In the genomic region with DNA sequence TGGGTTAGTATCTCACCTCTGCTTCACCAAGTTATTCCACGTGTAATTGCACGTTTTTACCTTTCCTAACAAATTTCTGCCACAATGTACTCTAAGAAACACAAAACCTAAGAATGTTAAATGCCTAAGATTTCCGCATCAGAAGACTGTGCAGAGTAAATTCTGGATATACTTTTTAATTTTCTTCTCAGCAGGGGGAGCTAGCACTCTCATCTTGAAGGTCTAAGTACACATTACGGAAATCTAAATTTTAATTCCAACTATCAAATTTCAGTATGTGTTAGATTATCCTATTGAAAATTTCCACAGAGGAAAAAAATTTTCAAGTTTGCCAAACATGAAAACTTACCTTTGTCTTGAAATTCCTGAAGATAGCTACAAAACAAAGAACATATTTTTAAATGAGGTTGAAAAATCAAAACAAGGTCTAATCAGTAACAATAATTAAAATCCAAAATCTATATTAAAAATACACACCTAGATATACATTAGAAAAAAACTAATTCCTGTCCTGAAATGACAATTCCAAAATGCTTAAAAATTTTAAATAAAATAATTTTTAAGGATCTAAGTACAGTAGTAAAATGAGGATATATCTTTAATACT, we compare ENCODE assay signal across 8 cellular contexts. TPM values are rescaled to one million over a fixed set of nuclear protein-coding genes. Genes with fewer than 3 reads are reported as not detected.
A peak's percentile ranks its signal among the peaks of the same experiment; 100 is the strongest.
DNase-seq lines count a peak whose midpoint lies in the region; ATAC-seq, FAIRE-seq and TF ChIP-seq lines count a peak whose summit lies in the region.

No MANE protein-coding gene starts in this region.

- FAIRE-seq in frontal cortex (lab: Jason Lieb, UNC): peak; percentile 74

- no peak overlapping the region for H3K4me3 Mint-ChIP-seq in CD8-positive, alpha-beta T cell
- no peak overlapping the region for H3K4me3 Mint-ChIP-seq in activated CD4-positive, alpha-beta T cell treated with anti-CD3 and anti-CD28 coated beads, Interleukin-2, amount 10 ng/mL, durations not matched to agents 7 days and 5 days

- no peaks in the 10 kb centered on the region for H3F3A ChIP-seq in smooth muscle cell (ENCODE audit: low read depth)

- H3K4me1 ChIP-seq in CD8-positive, alpha-beta T cell (ENCODE audit: insufficient read depth, low read length): no peaks in the 10 kb centered on the region
- H3K4me1 ChIP-seq in smooth muscle cell (ENCODE audit: low read depth): peaks cover 7% of the 10 kb centered on the region

- peaks cover 40% of the 10 kb centered on the region for H3K27me3 Mint-ChIP-seq in CD8-positive, alpha-beta T cell (ENCODE audit: low read depth)
- peaks cover 40% of the 10 kb centered on the region for H3K27me3 Mint-ChIP-seq in activated CD4-positive, alpha-beta T cell treated with anti-CD3 and anti-CD28 coated beads, Interleukin-2, amount 10 ng/mL, durations not matched to agents 7 days and 5 days

- no peak for DNase-seq in CD8-positive, alpha-beta T cell
- DNase-seq in KBM-7 (peak; percentile 63), SKM-1 treated with dmso at 0.1 percent for 144 hours (lab: John Stamatoyannopoulos, UW; ENCODE audit: unreplicated experiment) (peak; percentile 30), frontal cortex (ENCODE audit: low spot score in 2 of 2) (no peak), smooth muscle cell (lab: John Stamatoyannopoulos, UW; ENCODE audit: unreplicated experiment) (no peak), D341Med (ENCODE audit: low spot score) (no peak), COLO829 (ENCODE audit: low spot score) (no peak)
- no peak for DNase-seq in activated CD4-positive, alpha-beta T cell treated with anti-CD3 and anti-CD28 coated beads, Interleukin-2, amount 10 ng/mL, durations not matched to agents 7 days and 5 days

- no peaks in the 10 kb centered on the region for H3K36me3 Mint-ChIP-seq in CD8-positive, alpha-beta T cell
- H3K36me3 Mint-ChIP-seq in activated CD4-positive, alpha-beta T cell treated with anti-CD3 and anti-CD28 coated beads, Interleukin-2, amount 10 ng/mL, durations not matched to agents 7 days and 5 days (ENCODE audit: low read depth): no peaks in the 10 kb centered on the region

- no peaks in the 10 kb centered on the region for H3K9me3 ChIP-seq in CD8-positive, alpha-beta T cell (ENCODE audit: low read length)
- no peaks in the 10 kb centered on the region for H3K9me3 ChIP-seq in smooth muscle cell (replicated peaks; ENCODE audit: low read depth)

- no peak overlapping the region for H2AFZ ChIP-seq in smooth muscle cell (ENCODE audit: low read depth)

- TF ChIP-seq CTCF in CD8-positive, alpha-beta T cell (IDR thresholded peaks at IDR 0.05): peak; percentile 37
- peak; percentile 66 for TF ChIP-seq CTCF in smooth muscle cell (IDR thresholded peaks at IDR 0.05; ENCODE audit: borderline replicate concordance, insufficient read depth, poor library complexity, severe bottlenecking)

- POLR2A ChIA-PET in CD8-positive, alpha-beta T cell (lab: Charles Lee): interaction anchor here (1.1 to 1.8 kb wide), 2 partner anchors 10 to 307 kb away, joined by 4 read pairs; no protein-coding TSS in a partner anchor
- POLR2A ChIA-PET in activated CD4-positive, alpha-beta T cell treated with anti-CD3 and anti-CD28 coated beads, Interleukin-2, amount 10 ng/mL, durations not matched to agents 7 days and 5 days (lab: Charles Lee): no interaction called here

- no peaks in the 10 kb centered on the region for H3K9me3 Mint-ChIP-seq in CD8-positive, alpha-beta T cell
- no peaks in the 10 kb centered on the region for H3K9me3 Mint-ChIP-seq in activated CD4-positive, alpha-beta T cell treated with anti-CD3 and anti-CD28 coated beads, Interleukin-2, amount 10 ng/mL, durations not matched to agents 7 days and 5 days

- CTCF ChIA-PET in CD8-positive, alpha-beta T cell (lab: Charles Lee): interaction anchor here (0.8 to 1.8 kb wide), 6 partner anchors 167 to 449 kb away, joined by 3 to 9 read pairs (median 3); a partner anchor contains a TSS
- CTCF ChIA-PET in activated CD4-positive, alpha-beta T cell treated with anti-CD3 and anti-CD28 coated beads, Interleukin-2, amount 10 ng/mL, durations not matched to agents 7 days and 5 days (lab: Charles Lee): interaction anchor here (1.2 kb wide), 1 partner anchor 13 kb away, joined by 3 read pairs; no protein-coding TSS in a partner anchor

- H3K79me2 ChIP-seq in smooth muscle cell (ENCODE audit: low read depth): no peaks in the 10 kb centered on the region

- ATAC-seq in CD8-positive, alpha-beta T cell: no peak

- no peak overlapping the region for H3K27ac Mint-ChIP-seq in CD8-positive, alpha-beta T cell
- H3K27ac Mint-ChIP-seq in activated CD4-positive, alpha-beta T cell treated with anti-CD3 and anti-CD28 coated beads, Interleukin-2, amount 10 ng/mL, durations not matched to agents 7 days and 5 days: no peak overlapping the region

- H3K9ac ChIP-seq in smooth muscle cell (ENCODE audit: low read depth): no peak overlapping the region

- H3K36me3 ChIP-seq in CD8-positive, alpha-beta T cell (ENCODE audit: insufficient read depth, low read length): no peaks in the 10 kb centered on the region
- no peaks in the 10 kb centered on the region for H3K36me3 ChIP-seq in smooth muscle cell (ENCODE audit: low read depth)

- in situ Hi-C loops in KBM-7 (cut with MboI; ENCODE audit: low pct_unique_long_range_greater_than_20kb, low sequenced_read_pairs): loop anchor here (10.0 kb wide), 1 partner anchor 301 kb away; a partner anchor contains a TSS

- H3K27me3 ChIP-seq in CD8-positive, alpha-beta T cell (ENCODE audit: insufficient read depth, low read length): peaks cover 4% of the 10 kb centered on the region
- H3K27me3 ChIP-seq in smooth muscle cell (ENCODE audit: low read depth): peaks cover 63% of the 10 kb centered on the region

- no peak overlapping the region for H3K4me3 ChIP-seq in CD8-positive, alpha-beta T cell (ENCODE audit: low read depth, low read length)
- H3K4me3 ChIP-seq in smooth muscle cell: no peak overlapping the region

- peaks cover 8% of the 10 kb centered on the region for H3K4me1 Mint-ChIP-seq in CD8-positive, alpha-beta T cell (ENCODE audit: low read depth)
- H3K4me1 Mint-ChIP-seq in activated CD4-positive, alpha-beta T cell treated with anti-CD3 and anti-CD28 coated beads, Interleukin-2, amount 10 ng/mL, durations not matched to agents 7 days and 5 days: peaks cover 4% of the 10 kb centered on the region

- H4K20me1 ChIP-seq in smooth muscle cell (ENCODE audit: low read depth): peaks cover 42% of the 10 kb centered on the region

- no peak overlapping the region for H3K27ac ChIP-seq in CD8-positive, alpha-beta T cell (ENCODE audit: low read depth, low read length)
- no peak overlapping the region for H3K27ac ChIP-seq in smooth muscle cell (ENCODE audit: low read depth)

- intact Hi-C loops in CD8-positive, alpha-beta T cell (cut with DNase I, micrococcal nuclease): loop anchor here (1.0 kb wide), 1 partner anchor 307 kb away; no protein-coding TSS in a partner anchor

- no peak overlapping the region for H3K4me2 ChIP-seq in smooth muscle cell

- WGBS in smooth muscle cell (ENCODE audit: low lambda C conversion rate): 28% methylated on average over 4 of the region's 4 CpGs

RNA-seq across cellular contexts. Expression of a gene that starts 10.5 kb away (rescaled TPM):
- 1 to 10 TPM; 2.3 to 3.5 TPM for total RNA-seq in CD8-positive, alpha-beta T cell
- total RNA-seq in frontal cortex (11.0 TPM), smooth muscle cell (5.6 and 14.8 TPM in 2 replicates)
- polyA plus RNA-seq in smooth muscle cell: 6.7 and 7.7 TPM in 2 replicates
- 1 to 10 TPM; 5.3 to 6.3 TPM for total RNA-seq in activated CD4-positive, alpha-beta T cell treated with anti-CD3 and anti-CD28 coated beads, Interleukin-2, amount 10 ng/mL, durations not matched to agents 7 days and 5 days

Comparison
In these comparisons a context has a peak if more than half of its experiments do, and no peak if none do; other contexts are left out.
1. DNase-seq: peak in KBM-7 (single experiment) and SKM-1 treated with dmso at 0.1 percent for 144 hours (single experiment); none in CD8-positive, alpha-beta T cell (0 of 7), frontal cortex (0 of 2), smooth muscle cell (single experiment), activated CD4-positive, alpha-beta T cell treated with anti-CD3 and anti-CD28 coated beads, Interleukin-2, amount 10 ng/mL, durations not matched to agents 7 days and 5 days (single experiment), D341Med (single experiment) and COLO829 (single experiment).